Comparison of ENCODE assay signal across 1 cellular context in genomic region chr11:123219066-123219697, GRCh38.
TF ChIP-seq lines count a peak whose summit lies in the region.

No MANE protein-coding gene starts in this region.

TF ChIP-seq in HepG2, 621 proteins besides CTCF, POLR2A, EP300 and RAD21:
- TF ChIP-seq ARID2 (CRISPR knock-in tag; IDR thresholded peaks at IDR 0.05; ENCODE audit: borderline replicate concordance) (no peak), YEATS2 (CRISPR knock-in tag; IDR thresholded peaks at IDR 0.05; ENCODE audit: borderline replicate concordance) (no peak), TARDBP (CRISPR knock-in tag; IDR thresholded peaks at IDR 0.05) (no peak), HOXD1 (CRISPR knock-in tag; IDR thresholded peaks at IDR 0.05) (no peak), HIC2 (CRISPR knock-in tag; IDR thresholded peaks at IDR 0.05; ENCODE audit: low read depth) (no peak), BRF2 (CRISPR knock-in tag; IDR thresholded peaks at IDR 0.05) (no peak), ZNF790 (CRISPR knock-in tag; IDR thresholded peaks at IDR 0.05; ENCODE audit: borderline replicate concordance) (no peak), KLF9 (CRISPR knock-in tag; IDR thresholded peaks at IDR 0.05; ENCODE audit: low read depth) (no peak), ZNF484 (CRISPR knock-in tag; IDR thresholded peaks at IDR 0.05; ENCODE audit: borderline replicate concordance, low read depth) (no peak), ZNF530 (CRISPR knock-in tag; IDR thresholded peaks at IDR 0.05; ENCODE audit: low read depth) (no peak)
TF ChIP-seq in HepG2: peak in this region for 0.
